Comparison of ENCODE assay signal across 20 cellular contexts in genomic region chr4:30385650-30386049, GRCh38.
"Had no signal": no experiment of that assay in that cellular context is flagged by ENCODE, and none has a peak within 500 bp of the region (broad histone marks: within the 10 kb centered on the region; RNA-seq: fewer than 3 reads in every experiment).

No MANE protein-coding gene starts in this region.

- H3K4me3 Mint-ChIP-seq: activated naive CD8-positive, alpha-beta T cell treated with anti-CD3 and anti-CD28 coated beads, Interleukin-2, amount 50 U/mL, for 24 hours; activated T-helper 1 cell treated with anti-CD3 and anti-CD28 coated beads, Interleukin-12 subunit alpha, Interleukin-12 subunit beta, Interleukin-2, Interleukin-4 antibody, amounts not matched to agents 30 ng/mL and 10 ng/mL and 1 ng/mL, durations not matched to agents 14 hours and 24 hours and 36 hours; endodermal cell; memory B cell; naive thymus-derived CD8-positive, alpha-beta T cell; T-helper 1 cell treated with Interleukin-12 subunit alpha and Interleukin-12 subunit beta and Interleukin-4 antibody, amounts not matched to agents 30 μg/mL and 1 μg/mL, for 36 hours had no signal

- ATAC-seq: activated naive CD8-positive, alpha-beta T cell treated with anti-CD3 and anti-CD28 coated beads, Interleukin-2, amount 50 U/mL, for 24 hours; left lung; mucosa of descending colon; naive thymus-derived CD8-positive, alpha-beta T cell; pancreas; upper lobe of right lung had no signal

- H2AFZ ChIP-seq: hepatocyte had no signal

- H3K79me2 ChIP-seq: hepatocyte had no signal

- H3K27ac ChIP-seq: ascending aorta, breast epithelium, esophagus muscularis mucosa, hepatocyte, left lung, pancreas, sigmoid colon, thoracic aorta, upper lobe of right lung had no signal

- H3K27ac Mint-ChIP-seq: activated naive CD8-positive, alpha-beta T cell treated with anti-CD3 and anti-CD28 coated beads, Interleukin-2, amount 50 U/mL, for 24 hours; activated T-helper 1 cell treated with anti-CD3 and anti-CD28 coated beads, Interleukin-12 subunit alpha, Interleukin-12 subunit beta, Interleukin-2, Interleukin-4 antibody, amounts not matched to agents 30 ng/mL and 10 ng/mL and 1 ng/mL, durations not matched to agents 14 hours and 24 hours and 36 hours; endodermal cell; memory B cell; naive thymus-derived CD8-positive, alpha-beta T cell; T-helper 1 cell treated with Interleukin-12 subunit alpha and Interleukin-12 subunit beta and Interleukin-4 antibody, amounts not matched to agents 30 μg/mL and 1 μg/mL, for 36 hours had no signal

- H3K27me3 ChIP-seq: ascending aorta, breast epithelium, esophagus muscularis mucosa, hepatocyte, left lung, pancreas, sigmoid colon, upper lobe of right lung had no signal

- H3K4me2 ChIP-seq: hepatocyte had no signal

- H3K4me3 ChIP-seq: ascending aorta, breast epithelium, esophagus muscularis mucosa, hepatocyte, left lung, mucosa of descending colon, pancreas, sigmoid colon, thoracic aorta, upper lobe of right lung had no signal

- H3K9me3 ChIP-seq: ascending aorta, breast epithelium, esophagus muscularis mucosa, left lung, mucosa of descending colon, pancreas, sigmoid colon, thoracic aorta, upper lobe of right lung had no signal

- H3K4me1 ChIP-seq: ascending aorta, breast epithelium, esophagus muscularis mucosa, left lung, pancreas, sigmoid colon, upper lobe of right lung had no signal

- H3K4me1 Mint-ChIP-seq: activated naive CD8-positive, alpha-beta T cell treated with anti-CD3 and anti-CD28 coated beads, Interleukin-2, amount 50 U/mL, for 24 hours; endodermal cell; memory B cell; naive thymus-derived CD8-positive, alpha-beta T cell had no signal

- DNase-seq: activated CD4-positive, CD25-positive, alpha-beta regulatory T cell; activated naive CD4-positive, alpha-beta T cell treated with Interleukin-2 at 50 U/mL for 16 hours; activated naive CD8-positive, alpha-beta T cell treated with anti-CD3 and anti-CD28 coated beads, Interleukin-2, amount 50 U/mL, for 24 hours; dermis blood vessel endothelial cell; endodermal cell; left lung; mucosa of descending colon; naive thymus-derived CD8-positive, alpha-beta T cell; pancreas; sigmoid colon; stimulated activated CD4-positive, alpha-beta T cell treated with anti-CD3 and anti-CD28 coated beads, Interleukin-1b, Interleukin-23, amount 100 ng/mL, for 48 hours; upper lobe of right lung had no signal

- H3K36me3 Mint-ChIP-seq: memory B cell; naive thymus-derived CD8-positive, alpha-beta T cell had no signal

- H3K36me3 ChIP-seq: ascending aorta, esophagus muscularis mucosa, left lung, pancreas, sigmoid colon, thoracic aorta, upper lobe of right lung had no signal

- H3K9me3 Mint-ChIP-seq: endodermal cell had no signal

- H3K27me3 Mint-ChIP-seq: activated naive CD8-positive, alpha-beta T cell treated with anti-CD3 and anti-CD28 coated beads, Interleukin-2, amount 50 U/mL, for 24 hours; memory B cell; naive thymus-derived CD8-positive, alpha-beta T cell had no signal
